1 cellular context compared by ENCODE assay signal in the genomic region with DNA sequence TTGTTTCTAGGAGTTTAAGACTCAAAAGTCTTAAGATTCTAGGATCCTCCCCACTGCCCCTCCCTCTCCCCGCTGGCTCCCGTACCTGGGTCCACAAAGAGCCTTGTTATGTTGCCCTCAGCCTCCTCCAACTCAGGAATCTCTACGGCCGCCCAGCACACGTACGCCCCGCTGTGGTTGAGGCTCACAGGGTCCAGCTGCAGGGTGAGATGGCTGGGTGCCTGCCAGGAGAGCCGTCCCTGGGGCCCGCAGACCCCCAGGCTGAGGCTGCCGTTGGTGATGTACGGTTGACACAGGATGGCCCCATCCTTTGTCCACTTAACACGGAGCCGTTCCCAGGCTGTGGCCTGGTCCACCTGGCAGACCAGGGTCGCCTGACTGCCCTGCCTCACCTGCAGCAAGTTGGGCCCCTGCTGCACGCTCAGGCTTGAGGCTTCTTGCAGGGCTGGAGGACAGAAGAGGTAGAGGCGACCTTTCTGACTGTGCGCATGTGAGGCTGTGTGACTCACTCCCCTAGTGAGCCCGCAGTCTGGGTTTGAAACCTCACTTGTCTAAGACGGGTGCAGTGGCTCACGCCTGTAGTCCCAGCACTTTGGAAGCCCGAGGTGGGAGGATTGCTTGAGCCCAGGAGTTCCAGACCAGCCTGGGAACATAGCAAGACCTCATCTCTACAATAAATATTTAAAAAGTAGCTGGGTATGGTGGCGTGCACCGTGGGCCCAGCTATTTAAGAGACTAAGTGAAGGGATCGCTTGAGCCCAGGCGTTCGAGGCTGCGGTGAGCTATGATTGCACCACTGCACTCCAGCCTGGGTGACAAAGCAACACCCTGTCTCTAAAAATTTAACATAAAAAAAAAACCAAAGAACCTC.
TF ChIP-seq lines count a peak whose summit lies in the region.

No MANE protein-coding gene starts in this region.

TF ChIP-seq in H1, 55 proteins besides CTCF, POLR2A, EP300 and RAD21:
- TF ChIP-seq CREB1 (IDR thresholded peaks at IDR 0.05) (no peak), TCF12 (IDR thresholded peaks at IDR 0.05; ENCODE audit: low read depth, low read length) (no peak), YY1 (IDR thresholded peaks at IDR 0.05; ENCODE audit: low read depth, low read length) (no peak), TAF1 (IDR thresholded peaks at IDR 0.05; ENCODE audit: low read depth, low read length) (no peak), RXRA (IDR thresholded peaks at IDR 0.05; ENCODE audit: insufficient read depth, low read depth, low read length) (no peak), BCL11A (IDR thresholded peaks at IDR 0.05; ENCODE audit: low read depth in 2 of 2, low read length in 2 of 2) (no peak), MAFK (IDR thresholded peaks at IDR 0.05; ENCODE audit: low read depth, low read length) (no peak), BACH1 (IDR thresholded peaks at IDR 0.05; ENCODE audit: low read length) (no peak), KDM4A (IDR thresholded peaks at IDR 0.05; ENCODE audit: low read depth, low read length, severe bottlenecking) (no peak), CBX5 (IDR thresholded peaks at IDR 0.05; ENCODE audit: low read depth, low read length) (no peak), EZH2 (IDR thresholded peaks at IDR 0.05; ENCODE audit: low read depth, low read length, severe bottlenecking) (no peak), SP2 (IDR thresholded peaks at IDR 0.05; ENCODE audit: low read length) (no peak), GABPA (IDR thresholded peaks at IDR 0.05; ENCODE audit: borderline replicate concordance, insufficient read depth, low read length) (no peak), CTBP2 (IDR thresholded peaks at IDR 0.05; ENCODE audit: borderline replicate concordance, insufficient read depth, insufficient read length, low read length) (no peak)
